In genomic region chr4:51842167-51842553, GRCh38 we compare ENCODE assay signal across 8 cellular contexts. TPM values are rescaled to one million over a fixed set of nuclear protein-coding genes. Genes with fewer than 3 reads are reported as not detected.
DNase-seq lines count a peak whose midpoint lies in the region; TF ChIP-seq lines count a peak whose summit lies in the region.

No MANE protein-coding gene starts in this region.

- H3K27ac ChIP-seq in SK-N-MC (no peak overlapping the region), esophagus muscularis mucosa (replicated peaks in 1 of 4) (peak overlapping the region; percentile 94 to 99 (median 96))

- no peak for TF ChIP-seq POLR2A in esophagus muscularis mucosa (IDR thresholded peaks at IDR 0.05; ENCODE audit: low read depth)

- H3K9me3 ChIP-seq in SK-N-MC (ENCODE audit: low read depth, low read length), result no peaks in the 10 kb centered on the region
- no peaks in the 10 kb centered on the region for H3K9me3 ChIP-seq in esophagus muscularis mucosa
- no peaks in the 10 kb centered on the region for H3K9me3 ChIP-seq in neuron (ENCODE audit: low read length)

- intact Hi-C loops in esophagus muscularis mucosa (cut with DNase I), result no loop called here

- 1% methylated on average over 19 of the region's 20 CpGs for WGBS in esophagus muscularis mucosa

- H3K27me3 ChIP-seq in esophagus muscularis mucosa (no peaks in the 10 kb centered on the region), neuron (ENCODE audit: insufficient read depth, low read length) (no peaks in the 10 kb centered on the region)

- DNase-seq in NCI-H748 (lab: John Stamatoyannopoulos, UW; ENCODE audit: unreplicated experiment) (peak; percentile 61), NCI-H748 treated with DMSO at 0.1 percent for 48 hours (lab: John Stamatoyannopoulos, UW) (no peak), SK-N-MC (ENCODE audit: low read depth, low spot score) (no peak), esophagus muscularis mucosa (ENCODE audit: extremely low spot score) (no peak), 8988T (no peak), NCI-H1048 (lab: John Stamatoyannopoulos, UW) (no peak), NCI-H1436 (lab: John Stamatoyannopoulos, UW) (no peak)

- peak overlapping the region; percentile 94 for H2AFZ ChIP-seq in neuron (ENCODE audit: low read depth, low read length)

- H3K36me3 ChIP-seq in SK-N-MC (ENCODE audit: insufficient read depth, low read length), result no peaks in the 10 kb centered on the region
- H3K36me3 ChIP-seq in esophagus muscularis mucosa, result no peaks in the 10 kb centered on the region
- no peaks in the 10 kb centered on the region for H3K36me3 ChIP-seq in neuron (ENCODE audit: insufficient read depth, low read length)

- H3K4me1 ChIP-seq in esophagus muscularis mucosa (peaks cover 12 to 33% (median 30%) of the 10 kb centered on the region in 4 donors), neuron (ENCODE audit: insufficient read depth, low read length) (peaks cover 11% of the 10 kb centered on the region)

- H3K4me3 ChIP-seq in SK-N-MC (peak overlapping the region; percentile 86), esophagus muscularis mucosa (peak overlapping the region; percentile 76 to 95 (median 88)), neuron (ENCODE audit: low read length) (peak overlapping the region; percentile 78)

- no peak overlapping the region for H3K9ac ChIP-seq in SK-N-MC (ENCODE audit: insufficient read length)

- no peak for TF ChIP-seq CTCF in esophagus muscularis mucosa (IDR thresholded peaks at IDR 0.05)

- no peak for TF ChIP-seq EP300 in esophagus muscularis mucosa (IDR thresholded peaks at IDR 0.05)

RNA-seq across cellular contexts. Expression of gene DCUN1D4, which starts 0.8 kb away (rescaled TPM):
- 10 to 100 TPM; 36.0 to 70.6 (median 51.9) TPM for total RNA-seq in esophagus muscularis mucosa
